ENCODE assay signal across 18 cellular contexts in genomic region chr2:192123847-192124246, GRCh38.
DNase-seq lines count a peak whose midpoint lies in the region; ATAC-seq and TF ChIP-seq lines count a peak whose summit lies in the region.
"Had no signal": no experiment of that assay in that cellular context is flagged by ENCODE, and none has a peak within 500 bp of the region (broad histone marks: within the 10 kb centered on the region; RNA-seq: fewer than 3 reads in every experiment).

No MANE protein-coding gene starts in this region.

- no peak overlapping the region for H3K27ac Mint-ChIP-seq in chondrocyte (ENCODE audit: unreplicated experiment)
- H3K27ac Mint-ChIP-seq: activated naive CD8-positive, alpha-beta T cell treated with anti-CD3 and anti-CD28 coated beads for 36 hours; activated T-cell treated with anti-CD3 and anti-CD28 coated beads, Interleukin-2, amount 50 U/mL, for 24 hours; B cell; memory B cell; natural killer cell had no signal

- peak; percentile 50 to 89 for ATAC-seq in right cardiac atrium
- ATAC-seq in GM18867 (IDR thresholded peaks at IDR 0.05; ENCODE audit: unreplicated experiment), result no peak
- ATAC-seq in HG02610 (IDR thresholded peaks at IDR 0.05; ENCODE audit: unreplicated experiment), result no peak
- ATAC-seq: natural killer cell had no signal

- in situ Hi-C loops in G401 (cut with HindIII; ENCODE audit: low sequenced_read_pairs), result no loop called here

- no peak overlapping the region for H3K27ac ChIP-seq in right cardiac atrium (ENCODE audit: low read length)
- peak overlapping the region in 1 of 2 donors; percentile 1 for H3K27ac ChIP-seq in coronary artery
- H3K27ac ChIP-seq: cardiac muscle cell had no signal

- DNase-seq in G401 (ENCODE audit: low spot score) (peak; percentile 44), adipocyte (ENCODE audit: low read depth) (peak; percentile 78), right cardiac atrium (peak in 1 of 3 donors; percentile 28), skeletal muscle cell (ENCODE audit: low read depth) (peak; percentile 36), chondrocyte (ENCODE audit: low spot score) (no peak), coronary artery (ENCODE audit: low spot score) (no peak)
- DNase-seq: activated CD4-positive, alpha-beta T cell treated with anti-CD3 and anti-CD28 coated beads, Interleukin-2, amount 50 U/mL, for 48 hours; activated naive CD8-positive, alpha-beta T cell treated with anti-CD3 and anti-CD28 coated beads for 36 hours; activated T-cell treated with anti-CD3 and anti-CD28 coated beads, Interleukin-2, amount 50 U/mL, for 24 hours; natural killer cell; NCI-H1694; NCI-H510A treated with DMSO at 0.1 percent for 48 hours; OCI-M1 had no signal

- no peaks in the 10 kb centered on the region for H3K36me3 ChIP-seq in adipocyte (ENCODE audit: control insufficient read depth, insufficient read depth, low read length, severe bottlenecking)
- H3K36me3 ChIP-seq: cardiac muscle cell had no signal

- intact Hi-C loops in right cardiac atrium (cut with DNase I), result no loop called here

- no peaks in the 10 kb centered on the region for H3K36me3 Mint-ChIP-seq in chondrocyte (ENCODE audit: low read depth)
- H3K36me3 Mint-ChIP-seq: activated naive CD8-positive, alpha-beta T cell treated with anti-CD3 and anti-CD28 coated beads for 36 hours; memory B cell; natural killer cell had no signal

- peak overlapping the region; percentile 64 for H3K9ac ChIP-seq in adipocyte (ENCODE audit: low read length)

- H3K4me1 ChIP-seq in adipocyte (ENCODE audit: control insufficient read depth, insufficient read depth, low read length) (peaks cover 61% of the 10 kb centered on the region), right cardiac atrium (ENCODE audit: control insufficient read depth, insufficient read depth, low read length) (no peaks in the 10 kb centered on the region)

- H3K4me3 ChIP-seq in adipocyte (ENCODE audit: low read length) (peak overlapping the region; percentile 40), right cardiac atrium (ENCODE audit: low read length) (no peak overlapping the region), skeletal muscle cell (ENCODE audit: low read depth, low read length) (no peak overlapping the region), coronary artery (no peak overlapping the region)
- H3K4me3 ChIP-seq: cardiac muscle cell had no signal

- no peaks in the 10 kb centered on the region for H3K9me3 ChIP-seq in adipocyte (ENCODE audit: control insufficient read depth, low read length)
- no peaks in the 10 kb centered on the region for H3K9me3 ChIP-seq in right cardiac atrium (ENCODE audit: control insufficient read depth, low read length)

- no peaks in the 10 kb centered on the region for H3K9me3 Mint-ChIP-seq in chondrocyte (ENCODE audit: low read depth)
- H3K9me3 Mint-ChIP-seq: activated naive CD8-positive, alpha-beta T cell treated with anti-CD3 and anti-CD28 coated beads for 36 hours; activated T-cell treated with anti-CD3 and anti-CD28 coated beads, Interleukin-2, amount 50 U/mL, for 24 hours; memory B cell; natural killer cell had no signal

- peaks cover 61% of the 10 kb centered on the region for H3K4me1 Mint-ChIP-seq in chondrocyte (ENCODE audit: low read depth)
- H3K4me1 Mint-ChIP-seq: activated naive CD8-positive, alpha-beta T cell treated with anti-CD3 and anti-CD28 coated beads for 36 hours; B cell; memory B cell; natural killer cell had no signal

- H3K27me3 ChIP-seq in adipocyte (replicated peaks; ENCODE audit: control insufficient read depth, insufficient read depth, low read length), result no peaks in the 10 kb centered on the region
- H3K27me3 ChIP-seq in right cardiac atrium (ENCODE audit: control insufficient read depth, insufficient read depth), result no peaks in the 10 kb centered on the region
- H3K27me3 ChIP-seq: cardiac muscle cell had no signal

- TF ChIP-seq CTCF in chondrocyte (IDR thresholded peaks at IDR 0.05), result no peak
- no peak for TF ChIP-seq CTCF in coronary artery (IDR thresholded peaks at IDR 0.05)

- H3K27me3 Mint-ChIP-seq in chondrocyte (ENCODE audit: low read depth), result no peaks in the 10 kb centered on the region
- H3K27me3 Mint-ChIP-seq: activated naive CD8-positive, alpha-beta T cell treated with anti-CD3 and anti-CD28 coated beads for 36 hours had no signal

- no peak overlapping the region for H3K4me3 Mint-ChIP-seq in chondrocyte (ENCODE audit: unreplicated experiment)
- H3K4me3 Mint-ChIP-seq: activated naive CD8-positive, alpha-beta T cell treated with anti-CD3 and anti-CD28 coated beads for 36 hours; activated T-cell treated with anti-CD3 and anti-CD28 coated beads, Interleukin-2, amount 50 U/mL, for 24 hours; B cell; memory B cell; natural killer cell had no signal

Comparison
In these comparisons a context has a peak if more than half of its experiments do, and no peak if none do; other contexts are left out.
1. DNase-seq: peak in G401 (single experiment), adipocyte (single experiment) and skeletal muscle cell (single experiment); none in chondrocyte (single experiment) and coronary artery (single experiment).
2. ATAC-seq: peak in right cardiac atrium (2 of 2); none in GM18867 (single experiment) and HG02610 (single experiment).